ENCODE assay signal across 8 cellular contexts in the genomic region with DNA sequence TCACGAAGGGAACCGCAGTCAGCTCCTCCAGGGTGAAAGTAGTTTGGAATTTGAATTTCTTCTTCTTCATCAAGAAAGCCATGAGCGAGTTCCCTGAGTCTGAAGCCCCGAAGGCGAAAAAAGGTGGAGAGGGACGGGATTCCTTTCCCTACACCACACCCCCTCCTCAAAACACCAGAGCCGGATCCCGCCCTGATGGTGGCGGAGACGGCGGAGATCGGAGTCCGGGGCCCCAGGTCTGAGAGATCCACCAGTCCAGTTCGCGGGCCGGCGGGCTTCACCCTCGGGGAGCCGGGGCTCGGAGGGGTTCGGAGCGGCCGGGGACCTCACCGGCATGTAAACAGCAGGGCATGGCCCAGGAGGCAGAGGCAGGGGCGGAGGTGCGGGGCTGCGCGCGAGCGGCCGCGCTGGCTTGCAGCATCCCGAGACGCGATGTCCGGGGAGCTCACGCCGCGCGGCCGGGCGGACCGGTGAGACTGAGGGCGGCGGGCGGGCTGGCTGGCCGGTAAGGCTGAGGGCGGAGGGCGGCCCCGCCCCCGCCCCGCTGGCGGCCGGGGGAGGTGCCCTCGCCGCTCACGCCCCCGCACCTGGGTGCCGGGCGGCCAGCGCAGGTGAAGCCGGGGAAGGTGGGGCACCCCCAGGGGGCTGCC. TPM values are rescaled to one million over a fixed set of nuclear protein-coding genes. Genes with fewer than 3 reads are reported as not detected.
DNase-seq lines count a peak whose midpoint lies in the region; ATAC-seq and TF ChIP-seq lines count a peak whose summit lies in the region.

No MANE protein-coding gene starts in this region.

- peak; percentile 68 to 82 (median 81) for TF ChIP-seq POLR2A in body of pancreas (IDR thresholded peaks at IDR 0.05)

- peaks cover 56% of the 10 kb centered on the region for H3K4me1 ChIP-seq in body of pancreas

- TF ChIP-seq CTCF in RWPE1 (conservative IDR thresholded peaks at IDR 0.05; ENCODE audit: low read depth): no peak
- no peak for TF ChIP-seq CTCF in body of pancreas (IDR thresholded peaks at IDR 0.05)
- TF ChIP-seq CTCF in kidney epithelial cell (IDR thresholded peaks at IDR 0.05; ENCODE audit: insufficient read depth, low read length, poor library complexity, severe bottlenecking): no peak

- H3K36me3 ChIP-seq in body of pancreas (replicated peaks in 1 of 2; ENCODE audit: insufficient read depth in 1 of 2, low read depth in 2 of 2) (no peaks in the 10 kb centered on the region), kidney epithelial cell (ENCODE audit: control insufficient read depth, insufficient read depth, low read length) (no peaks in the 10 kb centered on the region)

- peak overlapping the region; percentile 66 to 76 for H3K4me3 ChIP-seq in body of pancreas
- H3K4me3 ChIP-seq in kidney epithelial cell (ENCODE audit: low read depth, low read length): peak overlapping the region; percentile 66

- H3K27ac ChIP-seq in RWPE1 (peak overlapping the region; percentile 100), body of pancreas (peak overlapping the region; percentile 83 to 97 (median 93))

- intact Hi-C loops in body of pancreas (cut with DNase I): no loop called here

- ATAC-seq in HG02973 (IDR thresholded peaks at IDR 0.05; ENCODE audit: unreplicated experiment): peak; percentile 25
- peak; percentile 61 for ATAC-seq in body of pancreas

- POLR2A ChIA-PET in RWPE1 (lab: Yijun Ruan, JAX; ENCODE audit: low non-redundant PET): interaction anchor here (1.0 to 2.6 kb wide), 2 partner anchors 9 to 47 kb away, joined by 5 to 9 read pairs; no protein-coding TSS in a partner anchor

- whole genome bisulfite sequencing in body of pancreas, 2 donors: 0% methylated on average over 22 to 50 of the region's 62 CpGs

- CTCF ChIA-PET in RWPE1 (lab: Yijun Ruan, JAX): interaction anchor here (0.8 to 2.1 kb wide), 8 partner anchors 13 to 55 kb away, joined by 3 to 9 read pairs (median 4); no protein-coding TSS in a partner anchor

- H3K27me3 ChIP-seq in body of pancreas (no peaks in the 10 kb centered on the region), kidney epithelial cell (ENCODE audit: control insufficient read depth, insufficient read depth, low read length) (no peaks in the 10 kb centered on the region)

- peak; percentile 53 for DNase-seq in stimulated activated CD4-positive, alpha-beta T cell treated with anti-CD3 and anti-CD28 coated beads, Interleukin-4, amount 100 ng/mL, for 1 hour
- no peak for DNase-seq in stimulated activated CD4-positive, alpha-beta T cell treated with anti-CD3 and anti-CD28 coated beads, Interleukin-2, amount 100 ng/mL, for 48 hours
- DNase-seq in RWPE1 (ENCODE audit: low spot score): no peak
- peak; percentile 72 to 83 (median 72) for DNase-seq in body of pancreas
- DNase-seq in kidney epithelial cell (ENCODE audit: low read depth): no peak
- DNase-seq in stimulated activated naive CD4-positive, alpha-beta T cell treated with Interleukin-2 at 50 U/mL for 16 hours (lab: John Stamatoyannopoulos, UW): peak; percentile 45
- DNase-seq in SW 1271 (lab: John Stamatoyannopoulos, UW): no peak

- no peaks in the 10 kb centered on the region for H3K9me3 ChIP-seq in body of pancreas

RNA-seq across cellular contexts. Expression of gene EEIG1, which starts 0.6 kb away (rescaled TPM):
- total RNA-seq in body of pancreas: 10 to 100 TPM; 41.9 to 42.0 TPM
- total RNA-seq in kidney epithelial cell: 16.5 and 29.4 TPM in 2 replicates

RNA-seq across cellular contexts. Expression of gene DPM2, which starts 42.5 kb away (rescaled TPM):
- total RNA-seq in body of pancreas: 10 to 100 TPM; 23.3 to 39.9 TPM
- 31.8 and 33.1 TPM in 2 replicates for total RNA-seq in kidney epithelial cell

RNA-seq across cellular contexts. Expression of gene PIP5KL1, which starts 49.6 kb away (rescaled TPM):
- total RNA-seq in body of pancreas (1 to 10 TPM; 1.3 to 2.6 TPM), kidney epithelial cell (3.6 and 4.2 TPM in 2 replicates)

Comparison
In these comparisons a context has a peak if more than half of its experiments do, and no peak if none do; other contexts are left out.
1. DNase-seq: peak in stimulated activated CD4-positive, alpha-beta T cell treated with anti-CD3 and anti-CD28 coated beads, Interleukin-4, amount 100 ng/mL, for 1 hour (single experiment), body of pancreas (4 of 4) and stimulated activated naive CD4-positive, alpha-beta T cell treated with Interleukin-2 at 50 U/mL for 16 hours (single experiment); none in stimulated activated CD4-positive, alpha-beta T cell treated with anti-CD3 and anti-CD28 coated beads, Interleukin-2, amount 100 ng/mL, for 48 hours (0 of 2), RWPE1 (single experiment), kidney epithelial cell (single experiment) and SW 1271 (0 of 2).